ENCODE assay signal across 9 cellular contexts in the genomic region with DNA sequence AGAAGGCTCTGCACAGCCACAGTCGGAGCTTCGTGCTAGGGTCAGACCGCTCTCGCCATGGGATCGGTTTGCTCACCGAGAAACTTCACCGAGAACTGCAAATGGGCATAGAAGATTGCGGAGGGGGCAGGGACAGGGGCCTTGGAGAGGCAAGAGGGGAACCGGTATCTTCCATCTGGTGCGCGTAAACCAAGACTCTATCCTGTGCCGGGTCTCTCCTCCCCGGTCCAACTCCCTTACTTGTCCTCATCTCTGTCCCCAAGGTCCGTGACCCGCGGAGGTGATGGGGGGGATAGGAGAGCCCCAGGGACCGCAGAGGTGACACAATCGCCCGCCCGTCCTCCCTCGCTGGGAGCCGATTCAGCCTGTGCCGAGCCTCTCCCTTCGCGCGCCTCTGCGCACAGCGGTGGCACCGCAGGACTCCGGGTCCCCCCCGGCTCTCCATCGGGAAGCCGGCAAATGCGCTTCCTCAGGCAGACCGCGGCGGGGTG. TPM values are rescaled to one million over a fixed set of nuclear protein-coding genes. Genes with fewer than 3 reads are reported as not detected.
DNase-seq lines count a peak whose midpoint lies in the region; ATAC-seq and TF ChIP-seq lines count a peak whose summit lies in the region.
"Had no signal": no experiment of that assay in that cellular context is flagged by ENCODE, and none has a peak within 500 bp of the region (broad histone marks: within the 10 kb centered on the region; RNA-seq: fewer than 3 reads in every experiment).

No MANE protein-coding gene starts in this region.

- H3K4ac ChIP-seq in mesenchymal stem cell (ENCODE audit: low read depth in 1 of 2, low read length in 2 of 2): no peak overlapping the region

- no peak overlapping the region for H2BK12ac ChIP-seq in mesenchymal stem cell (ENCODE audit: low read length in 2 of 2)

- no peak overlapping the region for H4K8ac ChIP-seq in mesenchymal stem cell (ENCODE audit: low read length)

- no peak overlapping the region for H2BK15ac ChIP-seq in mesenchymal stem cell (ENCODE audit: low read depth, poor library complexity, severe bottlenecking)

- no peak for TF ChIP-seq CTCF in tibial nerve (IDR thresholded peaks at IDR 0.05)

- H2BK5ac ChIP-seq in mesenchymal stem cell (ENCODE audit: low read depth, low read length, poor library complexity, severe bottlenecking): peak overlapping the region; percentile 9

- no peak overlapping the region for H2BK120ac ChIP-seq in mesenchymal stem cell (ENCODE audit: low read depth, low read length)

- H3K23ac ChIP-seq in mesenchymal stem cell (ENCODE audit: low read length in 2 of 2): peak overlapping the region in 1 of 2 experiments; percentile 63

- H3K4me2 ChIP-seq in mesenchymal stem cell (ENCODE audit: low read length, poor library complexity, severe bottlenecking): peak overlapping the region; percentile 96

- H3K9me3 ChIP-seq in NT2/D1 (ENCODE audit: insufficient read depth, low read length) (no peaks in the 10 kb centered on the region), duodenal mucosa (ENCODE audit: control insufficient read depth in 1 of 2, low read length in 2 of 2) (no peaks in the 10 kb centered on the region), mesenchymal stem cell (ENCODE audit: control insufficient read depth, low read length) (no peaks in the 10 kb centered on the region), tibial nerve (no peaks in the 10 kb centered on the region)

- under 1% methylated on average over 20 of the region's 37 CpGs for whole genome bisulfite sequencing in mesenchymal stem cell
- WGBS in tibial nerve, 2 donors: 1 to 3% methylated on average over 29 to 37 of the region's 37 CpGs

- no peak overlapping the region for H3K18ac ChIP-seq in mesenchymal stem cell (ENCODE audit: low read depth in 1 of 2, low read length in 2 of 2)

- H3K14ac ChIP-seq in mesenchymal stem cell (ENCODE audit: low read length in 2 of 2): no peak overlapping the region

- TF ChIP-seq EP300 in tibial nerve (IDR thresholded peaks at IDR 0.05): no peak

- no peak for TF ChIP-seq POLR2A in tibial nerve (IDR thresholded peaks at IDR 0.05)

- H2AFZ ChIP-seq in mesenchymal stem cell (ENCODE audit: low read depth, low read length): no peak overlapping the region

- H3K9ac ChIP-seq in NT2/D1 (ENCODE audit: insufficient read length, low read depth) (peak overlapping the region; percentile 64), duodenal mucosa (ENCODE audit: low read depth in 1 of 2, low read length in 2 of 2) (peak overlapping the region in 1 of 2 donors; percentile 18), mesenchymal stem cell (ENCODE audit: low read length) (peak overlapping the region; percentile 56)

- H3K36me3 ChIP-seq in NT2/D1 (ENCODE audit: insufficient read depth, insufficient read length, low read length) (peaks cover 7% of the 10 kb centered on the region), duodenal mucosa (ENCODE audit: control insufficient read depth in 1 of 2, insufficient read depth in 2 of 2, low read length in 2 of 2) (no peaks in the 10 kb centered on the region), mesenchymal stem cell (ENCODE audit: control insufficient read depth in 1 of 2, insufficient read depth in 2 of 2, low read depth in 1 of 2, low read length in 2 of 2) (peaks cover 0 to 8% of the 10 kb centered on the region in 2 experiments), tibial nerve (no peaks in the 10 kb centered on the region)

- H3K4me3 ChIP-seq in NT2/D1 (ENCODE audit: insufficient read length, low read depth) (peak overlapping the region; percentile 57), duodenal mucosa (ENCODE audit: low read depth in 1 of 2, low read length in 2 of 2) (peak overlapping the region; percentile 59 to 76), mesenchymal stem cell (ENCODE audit: insufficient read depth in 1 of 2, low read depth in 1 of 2, low read length in 2 of 2) (peak overlapping the region; percentile 84 to 86), tibial nerve (peak overlapping the region; percentile 51 to 93 (median 66))

- H3K4me1 ChIP-seq in NT2/D1 (ENCODE audit: insufficient read depth, insufficient read length) (peaks cover 7% of the 10 kb centered on the region), duodenal mucosa (ENCODE audit: control insufficient read depth in 1 of 2, insufficient read depth in 2 of 2, low read length in 2 of 2) (peaks cover 14 to 15% of the 10 kb centered on the region in 2 donors), mesenchymal stem cell (ENCODE audit: control insufficient read depth, insufficient read depth, low read depth, low read length) (peaks cover 12% of the 10 kb centered on the region), tibial nerve (peaks cover 0 to 45% (median 10%) of the 10 kb centered on the region in 4 donors)

- no peak overlapping the region for H2AK5ac ChIP-seq in mesenchymal stem cell (ENCODE audit: low read length, severe bottlenecking)

- peaks cover 23% of the 10 kb centered on the region for H3K79me1 ChIP-seq in mesenchymal stem cell (replicated peaks; ENCODE audit: low read length, poor library complexity, severe bottlenecking)

- no peak overlapping the region for H4K91ac ChIP-seq in mesenchymal stem cell (ENCODE audit: low read length)

- H3K27me3 ChIP-seq in NT2/D1 (ENCODE audit: insufficient read depth, insufficient read length): peaks cover 68% of the 10 kb centered on the region
- H3K27me3 ChIP-seq in duodenal mucosa (ENCODE audit: control insufficient read depth in 1 of 2, insufficient read depth in 2 of 2, low read length in 2 of 2): peaks cover 0 to 6% of the 10 kb centered on the region in 2 donors
- H3K27me3 ChIP-seq in mesenchymal stem cell (ENCODE audit: control insufficient read depth in 1 of 2, insufficient read depth in 1 of 2, low read length in 2 of 2): peaks cover 0 to 13% of the 10 kb centered on the region in 2 experiments
- no peaks in the 10 kb centered on the region for H3K27me3 ChIP-seq in tibial nerve

- ATAC-seq in HG03097 (IDR thresholded peaks at IDR 0.05; ENCODE audit: low FRiP score, unreplicated experiment) (no peak), GM18498 (IDR thresholded peaks at IDR 0.05; ENCODE audit: unreplicated experiment) (no peak)

- peak; percentile 57 for DNase-seq in DMS 273 (lab: John Stamatoyannopoulos, UW; ENCODE audit: unreplicated experiment)
- no peak for DNase-seq in DMS 273 treated with DMSO at 0.1 percent for 48 hours (lab: John Stamatoyannopoulos, UW)
- DNase-seq in NT2/D1 (ENCODE audit: low read depth, low spot score): no peak
- peak; percentile 59 for DNase-seq in mesenchymal stem cell
- DNase-seq in tibial nerve (ENCODE audit: low spot score in 2 of 2): no peak

- H3K27ac ChIP-seq in duodenal mucosa (ENCODE audit: low read depth, low read length) (no peak overlapping the region), mesenchymal stem cell (ENCODE audit: low read length, poor library complexity, severe bottlenecking) (no peak overlapping the region), tibial nerve (peak overlapping the region in 3 of 4 donors; percentile 6 to 69 (median 38))
- H3K27ac ChIP-seq: 22Rv1 had no signal

RNA-seq across cellular contexts. Expression of gene SCD5, which starts 1.0 kb away (rescaled TPM):
- 5.9 TPM for polyA plus RNA-seq in mesenchymal stem cell (2013, experiment 1 of 2)
- polyA plus RNA-seq in mesenchymal stem cell (2013, experiment 2 of 2): 6.0 TPM
- 10 to 100 TPM; 27.6 to 79.3 (median 55.3) TPM for total RNA-seq in tibial nerve

Comparison
In these comparisons a context has a peak if more than half of its experiments do, and no peak if none do; other contexts are left out.
1. DNase-seq: peak in DMS 273 (single experiment) and mesenchymal stem cell (single experiment); none in DMS 273 treated with DMSO at 0.1 percent for 48 hours (single experiment), NT2/D1 (single experiment) and tibial nerve (0 of 2).
2. H3K27ac ChIP-seq: peak in tibial nerve (3 of 4); none in duodenal mucosa (single experiment) and mesenchymal stem cell (single experiment).
3. Peak in every context shown above with its lines, with median percentiles within 50 percentile points of each other: H3K4me3 ChIP-seq.